In the genomic region with DNA sequence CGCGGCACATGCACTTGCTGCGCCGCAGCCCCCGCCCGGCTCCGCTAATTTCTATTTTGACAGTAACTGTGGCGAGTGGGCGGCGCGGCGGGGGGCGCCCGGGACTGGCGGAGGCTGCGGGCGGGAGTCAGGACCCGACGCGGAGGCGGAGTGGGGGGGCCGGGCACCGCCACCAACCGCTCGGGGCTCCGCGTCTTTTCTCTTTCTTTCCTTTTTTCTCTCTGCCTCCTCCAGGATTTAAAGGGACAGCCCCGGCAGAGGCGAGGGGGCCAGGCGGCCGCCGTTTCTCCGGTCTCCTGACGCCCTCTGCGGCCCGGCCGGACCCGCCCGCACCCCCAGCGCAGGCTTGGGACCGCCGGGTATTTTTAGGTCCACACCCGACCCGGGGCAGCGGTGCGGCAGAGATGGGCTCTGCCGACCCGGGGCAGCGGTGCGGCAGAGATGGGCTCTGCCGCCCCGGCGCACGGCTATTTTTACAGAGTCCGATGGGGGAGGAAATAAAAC, we compare ENCODE assay signal across 8 cellular contexts. TPM values are rescaled to one million over a fixed set of nuclear protein-coding genes. Genes with fewer than 3 reads are reported as not detected.
DNase-seq lines count a peak whose midpoint lies in the region; ATAC-seq, FAIRE-seq and TF ChIP-seq lines count a peak whose summit lies in the region.

No MANE protein-coding gene starts in this region.

- H3K9me3 ChIP-seq in right cardiac atrium (ENCODE audit: control insufficient read depth, low read length) = no peaks in the 10 kb centered on the region

- no peaks in the 10 kb centered on the region for H3K9me3 Mint-ChIP-seq in activated naive CD4-positive, alpha-beta T cell treated with anti-CD3 and anti-CD28 coated beads, Interleukin-2, amount 50 U/mL, for 72 hours

- peak overlapping the region; percentile 19 for H3K27ac ChIP-seq in right cardiac atrium (ENCODE audit: low read length)
- peak overlapping the region; percentile 38 for H3K27ac ChIP-seq in rectal smooth muscle tissue (ENCODE audit: low read depth, low read length)

- H3K4me3 ChIP-seq in LNCaP clone FGC (ENCODE audit: low read depth, low read length) = peak overlapping the region; percentile 60
- peak overlapping the region; percentile 95 for H3K4me3 ChIP-seq in right cardiac atrium (ENCODE audit: low read length)
- peak overlapping the region; percentile 69 for H3K4me3 ChIP-seq in rectal smooth muscle tissue (ENCODE audit: low read length)

- FAIRE-seq in GM12891 (lab: Jason Lieb, UNC) = no peak

- TF ChIP-seq CTCF in LNCaP clone FGC (IDR thresholded peaks at IDR 0.05; ENCODE audit: control insufficient read depth, extremely low read depth, insufficient read depth) = no peak

- no peaks in the 10 kb centered on the region for H3K4me1 ChIP-seq in right cardiac atrium (ENCODE audit: control insufficient read depth, insufficient read depth, low read length)
- peaks cover 5% of the 10 kb centered on the region for H3K4me1 ChIP-seq in rectal smooth muscle tissue (ENCODE audit: control insufficient read depth, insufficient read depth, low read length)

- no peak for TF ChIP-seq POLR2A in GM12891 (IDR thresholded peaks at IDR 0.05; ENCODE audit: low read depth, low read length)

- H3K36me3 ChIP-seq in rectal smooth muscle tissue (ENCODE audit: control insufficient read depth, insufficient read depth, low read length) = no peaks in the 10 kb centered on the region

- intact Hi-C loops in right cardiac atrium (cut with DNase I) = no loop called here

- under 1% methylated on average over 55 of the region's 55 CpGs for WGBS in right cardiac atrium

- no peak overlapping the region for H3K9ac ChIP-seq in rectal smooth muscle tissue (ENCODE audit: low read length)

- no peak overlapping the region for H3K27ac Mint-ChIP-seq in activated naive CD4-positive, alpha-beta T cell treated with anti-CD3 and anti-CD28 coated beads, Interleukin-2, amount 50 U/mL, for 72 hours

- peak; percentile 1 to 28 for ATAC-seq in activated naive CD4-positive, alpha-beta T cell treated with anti-CD3 and anti-CD28 coated beads, Interleukin-2, amount 50 U/mL, for 72 hours
- ATAC-seq in right cardiac atrium = peak; percentile 61 to 66
- ATAC-seq in HG02623 (IDR thresholded peaks at IDR 0.05; ENCODE audit: unreplicated experiment) = no peak

- DNase-seq in activated CD8-positive, alpha-beta memory T cell treated with anti-CD3 and anti-CD28 coated beads for 24 hours = peak; percentile 61
- no peak for DNase-seq in activated CD8-positive, alpha-beta memory T cell treated with anti-CD3 and anti-CD28 coated beads, Interleukin-2, amount 50 U/mL, for 4 hours
- DNase-seq in LNCaP clone FGC (ENCODE audit: low read depth) (no peak), right cardiac atrium (peak; percentile 55 to 82 (median 65)), GM12891 (ENCODE audit: insufficient read length, low spot score) (no peak)
- DNase-seq in activated naive CD4-positive, alpha-beta T cell treated with anti-CD3 and anti-CD28 coated beads, Interleukin-2, amount 50 U/mL, for 72 hours (ENCODE audit: low spot score in 2 of 2) = peak in 1 of 2 donors; percentile 4

- H3K36me3 Mint-ChIP-seq in activated naive CD4-positive, alpha-beta T cell treated with anti-CD3 and anti-CD28 coated beads, Interleukin-2, amount 50 U/mL, for 72 hours = peaks cover 0 to 18% of the 10 kb centered on the region in 2 donors

- H3K27me3 ChIP-seq in right cardiac atrium (ENCODE audit: control insufficient read depth, insufficient read depth) (no peaks in the 10 kb centered on the region), rectal smooth muscle tissue (ENCODE audit: control insufficient read depth, insufficient read depth, low read length) (peaks cover 19% of the 10 kb centered on the region)

TF ChIP-seq in GM12891, 5 proteins besides CTCF, POLR2A, EP300 and RAD21:
- TF ChIP-seq POU2F2 (IDR thresholded peaks at IDR 0.05; ENCODE audit: low read depth, low read length) (no peak), SPI1 (IDR thresholded peaks at IDR 0.05; ENCODE audit: low read depth, low read length) (no peak), POLR2AphosphoS5 (IDR thresholded peaks at IDR 0.05; ENCODE audit: low read depth, low read length) (no peak), TAF1 (IDR thresholded peaks at IDR 0.05; ENCODE audit: low read depth, low read length) (no peak), PAX5 (IDR thresholded peaks at IDR 0.05; ENCODE audit: insufficient read depth, low read length, severe bottlenecking) (no peak)

RNA-seq across cellular contexts. Expression of a gene that starts 0.5 kb away (rescaled TPM):
- total RNA-seq in activated naive CD4-positive, alpha-beta T cell treated with anti-CD3 and anti-CD28 coated beads, Interleukin-2, amount 50 U/mL, for 72 hours = not detected
- total RNA-seq in right cardiac atrium = 1 to 10 TPM; 1.8 to 3.7 (median 2.6) TPM
- 0.88 TPM for polyA plus RNA-seq in right cardiac atrium
- not detected for polyA plus RNA-seq in GM12891 (2012; ENCODE audit: low read depth, missing spikeins)

Comparison
In these comparisons a context has a peak if more than half of its experiments do, and no peak if none do; other contexts are left out.
1. DNase-seq: peak in activated CD8-positive, alpha-beta memory T cell treated with anti-CD3 and anti-CD28 coated beads for 24 hours (single experiment) and right cardiac atrium (3 of 3); none in activated CD8-positive, alpha-beta memory T cell treated with anti-CD3 and anti-CD28 coated beads, Interleukin-2, amount 50 U/mL, for 4 hours (single experiment), LNCaP clone FGC (single experiment) and GM12891 (single experiment).
2. Peak in every context shown above with its lines, with median percentiles within 50 percentile points of each other: H3K4me3 ChIP-seq.